In the genomic region with DNA sequence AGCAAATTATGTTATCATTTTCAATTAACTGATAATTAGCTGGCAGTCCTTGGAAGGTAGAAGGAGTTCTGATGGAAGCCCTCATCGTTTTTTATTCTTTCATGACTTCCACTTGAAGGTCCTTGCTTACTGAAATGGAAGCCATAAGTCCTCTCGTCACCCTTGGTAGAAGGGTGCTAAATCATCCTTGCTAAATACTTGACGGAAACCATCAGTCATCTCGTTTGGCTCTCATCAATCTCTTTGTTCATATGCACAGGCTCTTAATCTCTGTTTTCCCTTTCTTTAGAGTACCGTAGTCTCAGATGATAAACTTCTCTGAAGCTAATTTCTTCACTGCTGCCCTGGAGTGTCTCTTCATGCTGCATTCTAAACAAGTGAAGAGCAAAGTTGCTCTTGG, we compare ENCODE assay signal across 31 cellular contexts. TPM values are rescaled to one million over a fixed set of nuclear protein-coding genes. Genes with fewer than 3 reads are reported as not detected.
DNase-seq lines count a peak whose midpoint lies in the region; ATAC-seq and TF ChIP-seq lines count a peak whose summit lies in the region.
"Had no signal": no experiment of that assay in that cellular context is flagged by ENCODE, and none has a peak within 500 bp of the region (broad histone marks: within the 10 kb centered on the region; RNA-seq: fewer than 3 reads in every experiment).

No MANE protein-coding gene starts in this region.

- H3K9me3 ChIP-seq in stomach, result no peaks in the 10 kb centered on the region
- H3K9me3 ChIP-seq: HAP-1, heart right ventricle, lower lobe of right lung, mucosa of descending colon, pancreas, upper lobe of left lung had no signal

- H3K27me3 ChIP-seq in stomach, result no peaks in the 10 kb centered on the region
- H3K27me3 ChIP-seq: foreskin keratinocyte, heart right ventricle, pancreas, upper lobe of left lung had no signal

- peak overlapping the region in 3 of 5 donors; percentile 7 to 54 (median 46) for H3K27ac ChIP-seq in stomach
- H3K27ac ChIP-seq: foreskin keratinocyte, heart right ventricle, lower lobe of right lung, pancreas, upper lobe of left lung had no signal

- H3K27me3 Mint-ChIP-seq in brain, result no peaks in the 10 kb centered on the region
- H3K27me3 Mint-ChIP-seq: CD4-positive, alpha-beta memory T cell had no signal

- TF ChIP-seq EP300 in stomach (IDR thresholded peaks at IDR 0.05), result no peak

- no peak for TF ChIP-seq POLR2A in stomach (IDR thresholded peaks at IDR 0.05)

- no peak for ATAC-seq in HG02870 (IDR thresholded peaks at IDR 0.05; ENCODE audit: unreplicated experiment)
- ATAC-seq: foreskin keratinocyte, lower lobe of right lung had no signal

- no peaks in the 10 kb centered on the region for H3K36me3 ChIP-seq in stomach
- H3K36me3 ChIP-seq: heart right ventricle, lower lobe of right lung, pancreas had no signal

- peaks cover 33% of the 10 kb centered on the region for H3K4me1 Mint-ChIP-seq in brain
- H3K4me1 Mint-ChIP-seq: CD4-positive, alpha-beta memory T cell had no signal

- H3K36me3 Mint-ChIP-seq in brain, result peaks cover 41% of the 10 kb centered on the region
- H3K36me3 Mint-ChIP-seq: CD4-positive, alpha-beta memory T cell had no signal

- peaks cover 0 to 10% (median 0%) of the 10 kb centered on the region in 5 experiments for H3K9me3 Mint-ChIP-seq in brain
- H3K9me3 Mint-ChIP-seq: activated naive CD4-positive, alpha-beta T cell treated with anti-CD3 and anti-CD28 coated beads for 36 hours; activated T-helper 1 cell treated with anti-CD3 and anti-CD28 coated beads, Interleukin-12 subunit alpha, Interleukin-12 subunit beta, Interleukin-2, Interleukin-4 antibody, amounts not matched to agents 30 ng/mL and 10 ng/mL and 1 ng/mL, durations not matched to agents 14 hours and 24 hours and 36 hours; CD4-positive, alpha-beta memory T cell; nephron had no signal

- peak overlapping the region; percentile 13 for H3K4me3 ChIP-seq in Jurkat, Clone E6-1 (ENCODE audit: low read length)
- no peak overlapping the region for H3K4me3 ChIP-seq in stomach
- H3K4me3 ChIP-seq: HAP-1, heart right ventricle, lower lobe of right lung, mucosa of descending colon, pancreas, smooth muscle cell, upper lobe of left lung had no signal

- TF ChIP-seq CTCF in brain (conservative IDR thresholded peaks at IDR 0.05), result no peak
- no peak for TF ChIP-seq CTCF in stomach (IDR thresholded peaks at IDR 0.05)

- 47 to 65% (median 60%) methylated on average over 5 of the region's 5 CpGs for WGBS in stomach, 5 donors

- intact Hi-C loops in stomach (cut with DNase I; ENCODE audit: low total_unique reads), result no loop called here

- peaks cover 5 to 41% (median 29%) of the 10 kb centered on the region in 4 donors for H3K4me1 ChIP-seq in stomach
- H3K4me1 ChIP-seq: lower lobe of right lung had no signal

- DNase-seq in DMS79 treated with DMSO at 0.1 percent for 48 hours (lab: John Stamatoyannopoulos, UW) (peak; percentile 20), stomach (no peak), NCI-H1930 (lab: John Stamatoyannopoulos, UW) (no peak), NCI-H510A treated with DMSO at 0.1 percent for 48 hours (lab: John Stamatoyannopoulos, UW) (no peak)
- DNase-seq in Jurkat, Clone E6-1 (ENCODE audit: low read depth, low spot score), result peak; percentile 61
- DNase-seq: activated CD4-positive, alpha-beta T cell treated with anti-CD3 and anti-CD28 coated beads, Interleukin-2, amount 50 U/mL, for 48 hours; activated CD4-positive, CD25-positive, alpha-beta regulatory T cell; activated CD8-positive, alpha-beta memory T cell treated with anti-CD3 and anti-CD28 coated beads, Interleukin-2, amount 50 U/mL, for 4 hours; activated naive CD4-positive, alpha-beta T cell treated with anti-CD3 and anti-CD28 coated beads for 36 hours; CD4-positive, alpha-beta memory T cell; endodermal cell; foreskin keratinocyte; heart right ventricle; KG1; lower lobe of right lung; NCI-H1694; NCI-H526; NK-92 treated with Interleukin-12 subunit alpha and Interleukin-12 subunit beta, amount 100 ng/mL, for 24 hours; SHP77; stimulated activated CD4-positive, alpha-beta T cell treated with anti-CD3 and anti-CD28 coated beads, Interleukin-1b, Interleukin-23, amount 100 ng/mL, for 48 hours; stimulated activated CD8-positive, alpha-beta memory T cell treated with anti-CD3 and anti-CD28 coated beads, Interleukin-4, amount 100 ng/mL, for 48 hours; SW 1271 had no signal

- peak overlapping the region in 3 of 5 experiments; percentile 4 to 55 (median 42) for H3K27ac Mint-ChIP-seq in brain
- H3K27ac Mint-ChIP-seq: activated naive CD4-positive, alpha-beta T cell treated with anti-CD3 and anti-CD28 coated beads for 36 hours; activated T-helper 1 cell treated with anti-CD3 and anti-CD28 coated beads, Interleukin-12 subunit alpha, Interleukin-12 subunit beta, Interleukin-2, Interleukin-4 antibody, amounts not matched to agents 30 ng/mL and 10 ng/mL and 1 ng/mL, durations not matched to agents 14 hours and 24 hours and 36 hours; CD4-positive, alpha-beta memory T cell; endodermal cell; nephron had no signal

- H3K4me3 Mint-ChIP-seq in brain, result peak overlapping the region in 1 of 5 experiments; percentile 10
- H3K4me3 Mint-ChIP-seq: activated naive CD4-positive, alpha-beta T cell treated with anti-CD3 and anti-CD28 coated beads for 36 hours; activated T-helper 1 cell treated with anti-CD3 and anti-CD28 coated beads, Interleukin-12 subunit alpha, Interleukin-12 subunit beta, Interleukin-2, Interleukin-4 antibody, amounts not matched to agents 30 ng/mL and 10 ng/mL and 1 ng/mL, durations not matched to agents 14 hours and 24 hours and 36 hours; CD4-positive, alpha-beta memory T cell; endodermal cell; nephron had no signal

RNA-seq across cellular contexts. Expression of a gene that starts 34.5 kb away (rescaled TPM):
- polyA plus RNA-seq in Jurkat, Clone E6-1 (2012; ENCODE audit: insufficient read depth, insufficient read length), result 101 TPM
- polyA plus RNA-seq in brain (ENCODE audit: insufficient read depth, low read depth, low replicate concordance) (29.2 TPM), stomach (10 to 100 TPM; 16.5 to 21.5 (median 20.5) TPM)
- total RNA-seq in stomach, result 10 to 100 TPM; 12.3 to 72.8 (median 40.4) TPM

Comparison
In these comparisons a context has a peak if more than half of its experiments do, and no peak if none do; other contexts are left out.
1. DNase-seq: peak in DMS79 treated with DMSO at 0.1 percent for 48 hours (single experiment) and Jurkat, Clone E6-1 (single experiment); none in stomach (single experiment), NCI-H1930 (0 of 2) and NCI-H510A treated with DMSO at 0.1 percent for 48 hours (single experiment).